Comparison of ENCODE assay signal across 13 cellular contexts in genomic region chr21:44929799-44930542, GRCh38. TPM values are rescaled to one million over a fixed set of nuclear protein-coding genes. Genes with fewer than 3 reads are reported as not detected.
A peak's percentile ranks its signal among the peaks of the same experiment; 100 is the strongest.
DNase-seq lines count a peak whose midpoint lies in the region; ATAC-seq, FAIRE-seq and TF ChIP-seq lines count a peak whose summit lies in the region.
"Had no signal": no experiment of that assay in that cellular context is flagged by ENCODE, and none has a peak within 500 bp of the region (broad histone marks: within the 10 kb centered on the region; RNA-seq: fewer than 3 reads in every experiment).

No MANE protein-coding gene starts in this region.

- H2AFZ ChIP-seq in PC-9, result no peak overlapping the region

- peaks cover 13% of the 10 kb centered on the region; the same call in 1 of the 2 replicates for H3F3A ChIP-seq in PC-9 (ENCODE audit: insufficient read depth, low read depth)

- FAIRE-seq in kidney (lab: Jason Lieb, UNC), result no peak

- no peaks in the 10 kb centered on the region for H3K4me1 ChIP-seq in right cardiac atrium (ENCODE audit: control insufficient read depth, insufficient read depth, low read length)
- peaks cover 57% of the 10 kb centered on the region for H3K4me1 ChIP-seq in PC-9 (replicated peaks; ENCODE audit: insufficient read depth)
- H3K4me1 ChIP-seq in kidney (ENCODE audit: control insufficient read depth in 1 of 2, insufficient read depth in 1 of 2, low read depth in 1 of 2, low read length in 2 of 2), result peaks cover 0 to 13% of the 10 kb centered on the region in 2 donors

- no peaks in the 10 kb centered on the region for H3K79me2 ChIP-seq in PC-9 (ENCODE audit: low read depth)

- H3K27ac ChIP-seq in right cardiac atrium (ENCODE audit: low read length) (no peak overlapping the region), PC-9 (no peak overlapping the region), kidney (ENCODE audit: low read depth in 2 of 2, low read length in 2 of 2) (no peak overlapping the region)

- WGBS in right cardiac atrium, result 59% methylated on average over 9 of the region's 9 CpGs

- H3K4me3 ChIP-seq in right cardiac atrium (ENCODE audit: low read length), result no peak overlapping the region
- no peak overlapping the region for H3K4me3 ChIP-seq in PC-9
- H3K4me3 ChIP-seq in kidney (ENCODE audit: low read length in 2 of 2), result no peak overlapping the region
- H3K4me3 ChIP-seq: mucosa of descending colon had no signal

- no peaks in the 10 kb centered on the region for H3K27me3 ChIP-seq in right cardiac atrium (ENCODE audit: control insufficient read depth, insufficient read depth)
- H3K27me3 ChIP-seq in PC-9 (ENCODE audit: insufficient read depth, low read depth), result no peaks in the 10 kb centered on the region

- no peaks in the 10 kb centered on the region for H3K9me3 ChIP-seq in right cardiac atrium (ENCODE audit: control insufficient read depth, low read length)
- H3K9me3 ChIP-seq in PC-9 (ENCODE audit: insufficient read depth, low read depth), result no peaks in the 10 kb centered on the region
- H3K9me3 ChIP-seq in kidney (ENCODE audit: control insufficient read depth in 1 of 2, low read length in 2 of 2), result no peaks in the 10 kb centered on the region
- H3K9me3 ChIP-seq: mucosa of descending colon had no signal

- no peaks in the 10 kb centered on the region for H4K20me1 ChIP-seq in PC-9 (ENCODE audit: insufficient read depth)

- no peak overlapping the region for H3K9ac ChIP-seq in kidney (ENCODE audit: low read length in 2 of 2)

- no peaks in the 10 kb centered on the region for H3K9me2 ChIP-seq in PC-9 (ENCODE audit: insufficient read depth)

- CTCF ChIA-PET in PC-9 (lab: Charles Lee), result no interaction called here

- TF ChIP-seq CTCF in PC-9 (conservative IDR thresholded peaks at IDR 0.05) (no peak), kidney (IDR thresholded peaks at IDR 0.05; ENCODE audit: borderline replicate concordance, extremely low read depth, insufficient read depth) (no peak)

- H3K36me3 ChIP-seq in PC-9 (ENCODE audit: low read depth) (no peaks in the 10 kb centered on the region), kidney (ENCODE audit: control insufficient read depth in 1 of 2, insufficient read depth in 2 of 2, low read length in 2 of 2) (no peaks in the 10 kb centered on the region)

- DNase-seq in right cardiac atrium, result peak; percentile 6 to 44 (median 30)
- DNase-seq in cardiac septum (ENCODE audit: low spot score), result no peak
- DNase-seq in PC-9, result no peak
- DNase-seq in kidney, result peak; percentile 50
- DNase-seq in NCI-H2029 treated with DMSO at 0.1 percent for 48 hours (lab: John Stamatoyannopoulos, UW), result no peak
- DNase-seq in posterior vena cava (ENCODE audit: low spot score), result no peak
- DNase-seq in GM03348 (ENCODE audit: low spot score), result no peak
- no peak for DNase-seq in SKM-1 (lab: John Stamatoyannopoulos, UW; ENCODE audit: unreplicated experiment)
- DNase-seq: C1 segment of cervical spinal cord, KBM-7, NCI-H2029 had no signal

- intact Hi-C loops in right cardiac atrium (cut with DNase I), result loop anchor here (5.0 to 10.0 kb wide), 3 partner anchors 38 to 135 kb away; partner anchors contain the start of gene UBE2G2 (in 3 of the 4)
- intact Hi-C loops in cardiac septum (cut with DNase I), result loop anchor here (10.0 kb wide), 2 partner anchors 115 to 415 kb away; partner anchors contain the start of gene SUMO3
- intact Hi-C loops in PC-9 (cut with micrococcal nuclease; ENCODE audit: unreplicated experiment), result loop anchor here (2.0 to 10.0 kb wide), 4 partner anchors 37 to 415 kb away; partner anchors contain the start of gene UBE2G2
- intact Hi-C loops in kidney (cut with DNase I), result no loop called here
- intact Hi-C loops in posterior vena cava (cut with DNase I), result loop anchor here in 1 of 2 donors (5.0 to 10.0 kb wide), 3 partner anchors 38 to 625 kb away; partner anchors contain the start of genes PFKL and PTTG1IP

- POLR2A ChIA-PET in PC-9 (lab: Charles Lee; ENCODE audit: unreplicated experiment), result interaction anchor here (1.0 kb wide), 1 partner anchor 57 kb away, joined by 7 read pairs; the partner anchor contains the start of gene PTTG1IP

- no peak for ATAC-seq in right cardiac atrium

- H3K4me2 ChIP-seq in PC-9, result peak overlapping the region; percentile 12; the same call in 1 of the 2 replicates

- no TSS peak for BruUV-seq in PC-9 (replicated peaks; lab: Mats Ljungman, UMichigan)

RNA-seq across cellular contexts. Expression of gene ITGB2, which starts 9.3 kb away (rescaled TPM):
- total RNA-seq in right cardiac atrium (10 to 100 TPM; 19.1 to 46.5 (median 33.7) TPM), cardiac septum (11.5 TPM), PC-9 (2021) (3.6 and 6.0 TPM in 2 replicates), kidney (111 TPM), posterior vena cava (100 to 1,000 TPM in 1 of 2 donors, 10 to 100 TPM in 1; 47.9 to 122 TPM)
- polyA plus RNA-seq in right cardiac atrium (11.9 TPM), kidney (ENCODE audit: insufficient read depth, low read depth, low replicate concordance) (9.5 TPM)
- total RNA-seq: fibroblast of lung had no signal

RNA-seq across cellular contexts. Expression of gene SLX9, which starts 9.9 kb away (rescaled TPM):
- 10 to 100 TPM; 19.2 to 26.5 (median 24.1) TPM for total RNA-seq in right cardiac atrium
- polyA plus RNA-seq in right cardiac atrium, result 25.1 TPM
- total RNA-seq in cardiac septum, result 35.8 TPM
- 22.8 and 30.4 TPM in 2 replicates for total RNA-seq in PC-9 (2021)
- 27.1 TPM for total RNA-seq in kidney
- 35.1 TPM for polyA plus RNA-seq in kidney (ENCODE audit: insufficient read depth, low read depth, low replicate concordance)
- 10 to 100 TPM; 25.8 to 31.6 TPM for total RNA-seq in posterior vena cava

RNA-seq across cellular contexts. Expression of gene PTTG1IP, which starts 56.5 kb away (rescaled TPM):
- total RNA-seq in right cardiac atrium, result 100 to 1,000 TPM; 192 to 206 (median 197) TPM
- polyA plus RNA-seq in right cardiac atrium, result 172 TPM
- 194 TPM for total RNA-seq in cardiac septum
- total RNA-seq in PC-9 (2021), result 162 and 174 TPM in 2 replicates
- 378 TPM for total RNA-seq in kidney
- 187 TPM for polyA plus RNA-seq in kidney (ENCODE audit: insufficient read depth, low read depth, low replicate concordance)
- total RNA-seq in posterior vena cava, result 100 to 1,000 TPM; 202 to 246 TPM

Comparison
In these comparisons a context has a peak if more than half of its experiments do, and no peak if none do; other contexts are left out.
1. DNase-seq: peak in right cardiac atrium (3 of 3) and kidney (single experiment); none in cardiac septum (single experiment), PC-9 (0 of 2), NCI-H2029 treated with DMSO at 0.1 percent for 48 hours (single experiment), posterior vena cava (single experiment), GM03348 (single experiment) and SKM-1 (single experiment).